In genomic region chr3:194979173-194979572, GRCh38 we compare ENCODE assay signal across 19 cellular contexts.
DNase-seq lines count a peak whose midpoint lies in the region; ATAC-seq and TF ChIP-seq lines count a peak whose summit lies in the region.
"Had no signal": no experiment of that assay in that cellular context is flagged by ENCODE, and none has a peak within 500 bp of the region (broad histone marks: within the 10 kb centered on the region; RNA-seq: fewer than 3 reads in every experiment).

No MANE protein-coding gene starts in this region.

- H3K36me3 Mint-ChIP-seq in type B pancreatic cell = no peaks in the 10 kb centered on the region
- no peaks in the 10 kb centered on the region for H3K36me3 Mint-ChIP-seq in activated naive CD8-positive, alpha-beta T cell treated with anti-CD3 and anti-CD28 coated beads, Interleukin-2, amount 50 U/mL, for 24 hours (ENCODE audit: low read depth)
- H3K36me3 Mint-ChIP-seq: CD4-positive, CD25-positive, alpha-beta regulatory T cell had no signal

- no peak overlapping the region for H3K4me3 Mint-ChIP-seq in type B pancreatic cell
- H3K4me3 Mint-ChIP-seq in activated naive CD8-positive, alpha-beta T cell treated with anti-CD3 and anti-CD28 coated beads, Interleukin-2, amount 50 U/mL, for 24 hours = no peak overlapping the region
- H3K4me3 Mint-ChIP-seq: CD4-positive, CD25-positive, alpha-beta regulatory T cell; CD8-positive, alpha-beta memory T cell; H9 had no signal

- H3K4me1 ChIP-seq in right atrium auricular region (no peaks in the 10 kb centered on the region), HAP-1 (no peaks in the 10 kb centered on the region)

- no peak for TF ChIP-seq CTCF in right atrium auricular region (IDR thresholded peaks at IDR 0.05)
- TF ChIP-seq CTCF in type B pancreatic cell (conservative IDR thresholded peaks at IDR 0.05) = no peak

- intact Hi-C loops in Right ventricle myocardium inferior (cut with DNase I) = no loop called here

- ATAC-seq in Right ventricle myocardium inferior (no peak), left lobe of liver (no peak)
- ATAC-seq in activated naive CD8-positive, alpha-beta T cell treated with anti-CD3 and anti-CD28 coated beads, Interleukin-2, amount 50 U/mL, for 24 hours = no peak
- ATAC-seq: GM12878 had no signal

- DNase-seq in right atrium auricular region (ENCODE audit: low spot score) (peak; percentile 23), Right ventricle myocardium inferior (ENCODE audit: missing footprints) (no peak), left lobe of liver (ENCODE audit: low spot score) (peak; percentile 15), type B pancreatic cell (ENCODE audit: extremely low spot score, unreplicated experiment) (peak; percentile 31), HAP-1 (ENCODE audit: low spot score in 2 of 2) (no peak)
- DNase-seq in activated naive CD8-positive, alpha-beta T cell treated with anti-CD3 and anti-CD28 coated beads, Interleukin-2, amount 50 U/mL, for 24 hours = no peak
- DNase-seq: ACHN; BE2C; C1 segment of cervical spinal cord; CD4-positive, CD25-positive, alpha-beta regulatory T cell; CD8-positive, alpha-beta memory T cell; COR-L47; DMS 273 treated with DMSO at 0.1 percent for 48 hours; DMS53; DND-41; EL; H9 had no signal

- no peak overlapping the region for H3K4me3 ChIP-seq in right atrium auricular region
- no peak overlapping the region for H3K4me3 ChIP-seq in HAP-1
- H3K4me3 ChIP-seq: GM12878 had no signal

- no peaks in the 10 kb centered on the region for H3K9me3 ChIP-seq in right atrium auricular region
- H3K9me3 ChIP-seq in HAP-1 = no peaks in the 10 kb centered on the region
- H3K9me3 ChIP-seq: BE2C had no signal

- H3K36me3 ChIP-seq in right atrium auricular region (no peaks in the 10 kb centered on the region), HAP-1 (replicated peaks) (no peaks in the 10 kb centered on the region)
- H3K36me3 ChIP-seq: BE2C had no signal

- H3K27me3 Mint-ChIP-seq in type B pancreatic cell = peaks cover 14% of the 10 kb centered on the region
- H3K27me3 Mint-ChIP-seq in activated naive CD8-positive, alpha-beta T cell treated with anti-CD3 and anti-CD28 coated beads, Interleukin-2, amount 50 U/mL, for 24 hours = peaks cover 4% of the 10 kb centered on the region

- peaks cover 8% of the 10 kb centered on the region for H3K4me1 Mint-ChIP-seq in type B pancreatic cell (ENCODE audit: unreplicated experiment)
- no peaks in the 10 kb centered on the region for H3K4me1 Mint-ChIP-seq in activated naive CD8-positive, alpha-beta T cell treated with anti-CD3 and anti-CD28 coated beads, Interleukin-2, amount 50 U/mL, for 24 hours
- H3K4me1 Mint-ChIP-seq: CD4-positive, CD25-positive, alpha-beta regulatory T cell; CD8-positive, alpha-beta memory T cell; H9 had no signal

- no peak overlapping the region for H3K27ac Mint-ChIP-seq in type B pancreatic cell
- no peak overlapping the region for H3K27ac Mint-ChIP-seq in activated naive CD8-positive, alpha-beta T cell treated with anti-CD3 and anti-CD28 coated beads, Interleukin-2, amount 50 U/mL, for 24 hours
- H3K27ac Mint-ChIP-seq: CD4-positive, CD25-positive, alpha-beta regulatory T cell; H9 had no signal

- no peaks in the 10 kb centered on the region for H3K27me3 ChIP-seq in right atrium auricular region
- H3K27me3 ChIP-seq in HAP-1 (ENCODE audit: low read depth) = 0 out of 2 replicates have a peak, but pooled peaks cover 5% of the 10 kb centered on the region
- H3K27me3 ChIP-seq: BE2C had no signal

- peaks cover 10% of the 10 kb centered on the region for H3K9me3 Mint-ChIP-seq in type B pancreatic cell
- peaks cover 5% of the 10 kb centered on the region for H3K9me3 Mint-ChIP-seq in activated naive CD8-positive, alpha-beta T cell treated with anti-CD3 and anti-CD28 coated beads, Interleukin-2, amount 50 U/mL, for 24 hours

- in situ Hi-C loops in HAP-1 (cut with MboI; ENCODE audit: low sequenced_read_pairs) = no loop called here

- no peak overlapping the region for H3K27ac ChIP-seq in right atrium auricular region
- H3K27ac ChIP-seq: HL-60 had no signal

Comparison
In these comparisons a context has a peak if more than half of its experiments do, and no peak if none do; other contexts are left out.
1. DNase-seq: peak in right atrium auricular region (single experiment), left lobe of liver (single experiment) and type B pancreatic cell (single experiment); none in Right ventricle myocardium inferior (single experiment), activated naive CD8-positive, alpha-beta T cell treated with anti-CD3 and anti-CD28 coated beads, Interleukin-2, amount 50 U/mL, for 24 hours (single experiment) and HAP-1 (0 of 2).